28 cellular contexts compared by ENCODE assay signal in genomic region chr17:82319619-82320062, GRCh38. TPM values are rescaled to one million over a fixed set of nuclear protein-coding genes. Genes with fewer than 3 reads are reported as not detected.
DNase-seq lines count a peak whose midpoint lies in the region; ATAC-seq and TF ChIP-seq lines count a peak whose summit lies in the region.
"Had no signal": no experiment of that assay in that cellular context is flagged by ENCODE, and none has a peak within 500 bp of the region (broad histone marks: within the 10 kb centered on the region; RNA-seq: fewer than 3 reads in every experiment).

No MANE protein-coding gene starts in this region.

- ATAC-seq in upper lobe of right lung: no peak
- ATAC-seq: A549; activated T-cell treated with anti-CD3 and anti-CD28 coated beads, Interleukin-2, amount 50 U/mL, for 72 hours; HCT116 had no signal

- H3K4me3 ChIP-seq in upper lobe of right lung: no peak overlapping the region
- H3K4me3 ChIP-seq: A549, Peyer's patch, right atrium auricular region, tibial artery had no signal

- TF ChIP-seq CTCF in upper lobe of right lung (IDR thresholded peaks at IDR 0.05): no peak

- peak overlapping the region; percentile 12 for H3K4me3 Mint-ChIP-seq in activated naive CD4-positive, alpha-beta T cell treated with anti-CD3 and anti-CD28 coated beads for 36 hours
- no peak overlapping the region for H3K4me3 Mint-ChIP-seq in activated naive CD4-positive, alpha-beta T cell treated with anti-CD3 and anti-CD28 coated beads, Interleukin-2, amount 10 ng/mL, durations not matched to agents 7 days and 5 days
- H3K4me3 Mint-ChIP-seq: activated T-cell treated with anti-CD3 and anti-CD28 coated beads, Interleukin-2, amount 50 U/mL, for 72 hours; CD4-positive, alpha-beta T cell; immature natural killer cell; memory B cell; neural crest cell had no signal

- no peaks in the 10 kb centered on the region for H3K36me3 ChIP-seq in upper lobe of right lung
- H3K36me3 ChIP-seq: Peyer's patch, right atrium auricular region, tibial artery had no signal

- no peak overlapping the region for H3K27ac ChIP-seq in upper lobe of right lung
- H3K27ac ChIP-seq: A549, KMS-11, right atrium auricular region, tibial artery, VCaP had no signal

- peaks cover 15% of the 10 kb centered on the region for H3K27me3 ChIP-seq in upper lobe of right lung
- H3K27me3 ChIP-seq: Peyer's patch had no signal

- peaks cover 30% of the 10 kb centered on the region for H3K36me3 Mint-ChIP-seq in activated naive CD4-positive, alpha-beta T cell treated with anti-CD3 and anti-CD28 coated beads for 36 hours (ENCODE audit: low read depth)
- peaks cover 9% of the 10 kb centered on the region for H3K36me3 Mint-ChIP-seq in activated naive CD4-positive, alpha-beta T cell treated with anti-CD3 and anti-CD28 coated beads, Interleukin-2, amount 10 ng/mL, durations not matched to agents 7 days and 5 days
- H3K36me3 Mint-ChIP-seq: memory B cell had no signal

- CTCF ChIA-PET in activated naive CD4-positive, alpha-beta T cell treated with anti-CD3 and anti-CD28 coated beads for 36 hours (lab: Charles Lee): interaction anchor here (0.6 kb wide), 2 partner anchors 68 to 230 kb away, joined by 3 read pairs; no protein-coding TSS in a partner anchor
- CTCF ChIA-PET in activated naive CD4-positive, alpha-beta T cell treated with anti-CD3 and anti-CD28 coated beads, Interleukin-2, amount 10 ng/mL, durations not matched to agents 7 days and 5 days (lab: Charles Lee): no interaction called here

- intact Hi-C loops in activated naive CD4-positive, alpha-beta T cell treated with anti-CD3 and anti-CD28 coated beads for 36 hours (cut with micrococcal nuclease): loop anchor here (2.0 to 10.0 kb wide), 2 partner anchors 83 to 735 kb away; no protein-coding TSS in a partner anchor
- intact Hi-C loops in upper lobe of right lung (cut with DNase I): loop anchor here (5.0 kb wide), 1 partner anchor 82 kb away; no protein-coding TSS in a partner anchor

- H3K9me3 Mint-ChIP-seq in activated naive CD4-positive, alpha-beta T cell treated with anti-CD3 and anti-CD28 coated beads for 36 hours: peaks cover 2% of the 10 kb centered on the region
- no peaks in the 10 kb centered on the region for H3K9me3 Mint-ChIP-seq in activated naive CD4-positive, alpha-beta T cell treated with anti-CD3 and anti-CD28 coated beads, Interleukin-2, amount 10 ng/mL, durations not matched to agents 7 days and 5 days
- H3K9me3 Mint-ChIP-seq: activated T-cell treated with anti-CD3 and anti-CD28 coated beads, Interleukin-2, amount 50 U/mL, for 72 hours; CD4-positive, alpha-beta T cell; immature natural killer cell; memory B cell; neural crest cell had no signal

- no peaks in the 10 kb centered on the region for H3K9me3 ChIP-seq in upper lobe of right lung
- H3K9me3 ChIP-seq: A549, Peyer's patch, right atrium auricular region, tibial artery had no signal

- no peak overlapping the region for H3K27ac Mint-ChIP-seq in activated naive CD4-positive, alpha-beta T cell treated with anti-CD3 and anti-CD28 coated beads for 36 hours
- no peak overlapping the region for H3K27ac Mint-ChIP-seq in activated naive CD4-positive, alpha-beta T cell treated with anti-CD3 and anti-CD28 coated beads, Interleukin-2, amount 10 ng/mL, durations not matched to agents 7 days and 5 days
- H3K27ac Mint-ChIP-seq: CD4-positive, alpha-beta T cell; memory B cell had no signal

- H3K4me1 Mint-ChIP-seq in activated naive CD4-positive, alpha-beta T cell treated with anti-CD3 and anti-CD28 coated beads for 36 hours (ENCODE audit: low read depth): peaks cover 38% of the 10 kb centered on the region
- H3K4me1 Mint-ChIP-seq in activated naive CD4-positive, alpha-beta T cell treated with anti-CD3 and anti-CD28 coated beads, Interleukin-2, amount 10 ng/mL, durations not matched to agents 7 days and 5 days: peaks cover 21% of the 10 kb centered on the region

- H3K4me1 ChIP-seq in upper lobe of right lung: peaks cover 19% of the 10 kb centered on the region

- DNase-seq in activated naive CD4-positive, alpha-beta T cell treated with anti-CD3 and anti-CD28 coated beads for 36 hours: no peak
- DNase-seq in activated naive CD4-positive, alpha-beta T cell treated with anti-CD3 and anti-CD28 coated beads, Interleukin-2, amount 10 ng/mL, durations not matched to agents 7 days and 5 days: no peak
- DNase-seq in upper lobe of right lung (peak; percentile 60), NCI-H2029 treated with DMSO at 0.1 percent for 48 hours (lab: John Stamatoyannopoulos, UW) (no peak)
- DNase-seq: activated CD4-positive, alpha-beta T cell treated with anti-CD3 and anti-CD28 coated beads for 48 hours; activated naive CD4-positive, alpha-beta T cell treated with anti-CD3 and anti-CD28 coated beads, Interleukin-2, amount 50 U/mL, for 16 hours; activated T-cell treated with anti-CD3 and anti-CD28 coated beads, Interleukin-2, amount 50 U/mL, for 72 hours; AML-193; anterior cingulate cortex; CD4-positive, alpha-beta T cell; effector CD4-positive, alpha-beta T cell; hypothalamus; immature natural killer cell; MM.1S; NCI-H2029; NCI-H226; Peyer's patch; SIG-M5; tibial artery had no signal

- H3K27me3 Mint-ChIP-seq in activated naive CD4-positive, alpha-beta T cell treated with anti-CD3 and anti-CD28 coated beads for 36 hours (ENCODE audit: low read depth): no peaks in the 10 kb centered on the region
- peaks cover 5% of the 10 kb centered on the region for H3K27me3 Mint-ChIP-seq in activated naive CD4-positive, alpha-beta T cell treated with anti-CD3 and anti-CD28 coated beads, Interleukin-2, amount 10 ng/mL, durations not matched to agents 7 days and 5 days
- H3K27me3 Mint-ChIP-seq: CD4-positive, alpha-beta T cell had no signal

RNA-seq across cellular contexts. Expression of gene CD7, which starts 2.2 kb away (rescaled TPM):
- 100 to 1,000 TPM; 635 to 646 TPM for total RNA-seq in activated naive CD4-positive, alpha-beta T cell treated with anti-CD3 and anti-CD28 coated beads for 36 hours
- 7.2 TPM for total RNA-seq in upper lobe of right lung
- total RNA-seq: Daoy, neural crest cell had no signal

RNA-seq across cellular contexts. Expression of gene SECTM1, which starts 13.9 kb away (rescaled TPM):
- total RNA-seq in activated naive CD4-positive, alpha-beta T cell treated with anti-CD3 and anti-CD28 coated beads for 36 hours: 1 to 10 TPM; 2.8 to 3.8 TPM
- 26.4 TPM for total RNA-seq in upper lobe of right lung
- total RNA-seq: neural crest cell had no signal

RNA-seq across cellular contexts. Expression of gene TEX19, which starts 39.4 kb away (rescaled TPM):
- total RNA-seq in activated naive CD4-positive, alpha-beta T cell treated with anti-CD3 and anti-CD28 coated beads for 36 hours: under 1 TPM in 1 of 2 experiments, not detected in 1; 0.21 TPM
- not detected for total RNA-seq in upper lobe of right lung
- total RNA-seq: CD4-positive, alpha-beta T cell; Daoy; left lobe of liver; Peyer's patch; right atrium auricular region had no signal

RNA-seq across cellular contexts. Expression of gene CSNK1D, which starts 46.1 kb away (rescaled TPM):
- total RNA-seq in activated naive CD4-positive, alpha-beta T cell treated with anti-CD3 and anti-CD28 coated beads for 36 hours: 100 to 1,000 TPM in 1 of 2 experiments, 10 to 100 TPM in 1; 99.8 to 100 TPM
- total RNA-seq in upper lobe of right lung: 150 TPM

RNA-seq across cellular contexts. Expression of gene UTS2R, which starts 51.9 kb away (rescaled TPM):
- total RNA-seq in activated naive CD4-positive, alpha-beta T cell treated with anti-CD3 and anti-CD28 coated beads for 36 hours: not detected
- total RNA-seq in upper lobe of right lung: not detected
- total RNA-seq: CD4-positive, alpha-beta T cell; Daoy; left lobe of liver; neural crest cell; Peyer's patch had no signal

Comparison
In these comparisons a context has a peak if more than half of its experiments do, and no peak if none do; other contexts are left out.
1. RNA of gene CD7, which starts 2.2 kb away (total RNA-seq): 635 to 646 TPM in activated naive CD4-positive, alpha-beta T cell treated with anti-CD3 and anti-CD28 coated beads for 36 hours; 7.2 TPM in upper lobe of right lung (single experiment); every median in the first group is over 10 times any median in the second.